ENCODE assay signal across 8 cellular contexts in the genomic region with DNA sequence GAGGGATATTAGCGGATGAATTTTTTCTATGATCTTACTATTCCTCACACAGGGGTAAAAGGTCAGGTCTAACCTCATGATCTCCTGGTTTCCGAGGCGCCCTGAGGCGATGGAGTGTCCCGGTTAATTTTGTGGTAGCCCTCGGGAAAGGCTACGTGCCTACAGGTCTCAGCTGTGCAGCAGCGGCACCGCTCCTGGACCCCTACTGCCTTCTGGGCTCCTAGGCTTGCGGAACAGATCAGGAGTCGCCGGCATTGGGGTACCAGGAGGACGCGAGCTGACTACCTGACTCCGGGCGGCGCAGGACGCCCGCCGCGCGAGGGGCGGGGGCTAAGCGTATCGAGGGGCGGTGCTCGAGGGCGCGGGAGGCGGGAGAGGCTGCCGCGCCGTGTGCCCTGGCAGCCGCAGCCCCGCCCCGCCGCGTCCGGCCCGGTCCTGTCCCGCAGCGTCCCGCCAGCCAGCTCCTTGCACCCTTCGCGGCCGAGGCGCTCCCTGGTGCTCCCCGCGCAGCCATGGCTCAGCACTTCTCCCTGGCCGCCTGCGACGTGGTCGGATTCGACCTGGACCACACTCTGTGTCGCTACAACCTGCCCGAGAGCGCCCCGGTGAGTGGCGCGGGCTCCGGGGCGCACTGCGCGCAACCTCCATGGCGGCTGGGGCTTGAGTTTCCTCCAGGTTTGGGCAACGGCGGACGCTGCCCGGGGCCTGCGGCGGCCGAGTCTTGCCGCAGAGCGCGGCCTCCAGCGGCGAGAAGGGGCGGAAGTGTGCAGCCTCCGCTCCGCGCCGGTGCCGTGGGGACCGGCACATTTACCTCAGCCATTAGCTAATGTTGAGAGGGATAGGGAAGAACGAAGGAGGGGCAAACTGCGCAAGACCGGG. TPM values are rescaled to one million over a fixed set of nuclear protein-coding genes. Genes with fewer than 3 reads are reported as not detected.
DNase-seq lines count a peak whose midpoint lies in the region; ATAC-seq, FAIRE-seq and TF ChIP-seq lines count a peak whose summit lies in the region.

Gene NT5DC1 (plus strand): TSS at position 435 of the 879 bp plus-strand sequence. CDS start 78 bp downstream, at position 513.

- DNase-seq in AG08396 (ENCODE audit: low spot score) (peak; percentile 92), NCI-H2196 (lab: John Stamatoyannopoulos, UW; ENCODE audit: unreplicated experiment) (peak; percentile 86), kidney (peak; percentile 93)
- DNase-seq in activated CD4-positive, CD25-positive, alpha-beta regulatory T cell (lab: John Stamatoyannopoulos, UW): peak; percentile 66 to 80 (median 72)
- DNase-seq in central memory CD4-positive, alpha-beta T cell: peak; percentile 79
- peak; percentile 71 to 85 for DNase-seq in stimulated activated CD4-positive, alpha-beta T cell treated with anti-CD3 and anti-CD28 coated beads, Interleukin-15, amount 100 ng/mL, for 48 hours (ENCODE audit: low read depth in 2 of 2)

- H3K9ac ChIP-seq in kidney (ENCODE audit: low read length in 2 of 2): peak within 1 kb of the TSS; percentile 90 to 91

- peaks cover 0 to 7% of the 10 kb centered on the region in 2 donors for H3K9me3 ChIP-seq in kidney (ENCODE audit: control insufficient read depth in 1 of 2, low read length in 2 of 2)

- intact Hi-C loops in kidney (cut with DNase I): no loop called here

- TF ChIP-seq CTCF in kidney (IDR thresholded peaks at IDR 0.05; ENCODE audit: borderline replicate concordance, extremely low read depth, insufficient read depth): peak; percentile 7

- peak; percentile 83 for ATAC-seq in GM18868 (IDR thresholded peaks at IDR 0.05; ENCODE audit: unreplicated experiment)
- ATAC-seq in HG03103 (IDR thresholded peaks at IDR 0.05; ENCODE audit: low read depth, unreplicated experiment): peak; percentile 80

- H3K4me3 ChIP-seq in kidney (ENCODE audit: low read length in 2 of 2): peak within 1 kb of the TSS; percentile 94 to 95

- H3K36me3 ChIP-seq in kidney (ENCODE audit: control insufficient read depth in 1 of 2, insufficient read depth in 2 of 2, low read length in 2 of 2): no peaks in the 10 kb centered on the region

- no peak for FAIRE-seq in kidney (lab: Jason Lieb, UNC)

- peaks cover 32 to 35% of the 10 kb centered on the region in 2 donors for H3K4me1 ChIP-seq in kidney (ENCODE audit: control insufficient read depth in 1 of 2, insufficient read depth in 1 of 2, low read depth in 1 of 2, low read length in 2 of 2)

- H3K27ac ChIP-seq in kidney (ENCODE audit: low read depth in 2 of 2, low read length in 2 of 2): peak within 1 kb of the TSS; percentile 95 to 98

RNA-seq across cellular contexts. Expression of gene NT5DC1, which starts in this region (rescaled TPM):
- total RNA-seq in kidney: 41.7 TPM
- polyA plus RNA-seq in kidney (ENCODE audit: insufficient read depth, low read depth, low replicate concordance): 34.8 TPM

Comparison
In these comparisons a context has a peak if more than half of its experiments do, and no peak if none do; other contexts are left out.
1. Peak in every context shown above with its lines: DNase-seq, ATAC-seq, H3K4me3 ChIP-seq and H3K27ac ChIP-seq.